Comparison of ENCODE assay signal across 18 cellular contexts in genomic region chr3:134768845-134769244, GRCh38. TPM values are rescaled to one million over a fixed set of nuclear protein-coding genes. Genes with fewer than 3 reads are reported as not detected.
DNase-seq lines count a peak whose midpoint lies in the region; ATAC-seq, FAIRE-seq and TF ChIP-seq lines count a peak whose summit lies in the region.
"Had no signal": no experiment of that assay in that cellular context is flagged by ENCODE, and none has a peak within 500 bp of the region (broad histone marks: within the 10 kb centered on the region; RNA-seq: fewer than 3 reads in every experiment).

No MANE protein-coding gene starts in this region.

- 91% methylated on average over 4 of the region's 4 CpGs for WGBS in esophagus muscularis mucosa
- WGBS in lung, 2 donors: 75 to 92% methylated on average over 4 of the region's 4 CpGs
- 75 to 83% methylated on average over 4 of the region's 4 CpGs for WGBS in pancreas, 2 donors
- WGBS in tibial nerve, 2 donors: 80 to 87% methylated on average over 4 of the region's 4 CpGs

- no peak for TF ChIP-seq POLR2A in esophagus muscularis mucosa (IDR thresholded peaks at IDR 0.05; ENCODE audit: low read depth)
- no peak for TF ChIP-seq POLR2A in tibial nerve (IDR thresholded peaks at IDR 0.05)

- TF ChIP-seq CTCF in VCaP (conservative IDR thresholded peaks at IDR 0.05) (no peak), esophagus muscularis mucosa (IDR thresholded peaks at IDR 0.05) (no peak), lung (IDR thresholded peaks at IDR 0.05; ENCODE audit: control extremely low read depth, extremely low read depth) (no peak), pancreas (IDR thresholded peaks at IDR 0.05) (no peak), tibial nerve (IDR thresholded peaks at IDR 0.05) (no peak)

- no peaks in the 10 kb centered on the region for H3K36me3 ChIP-seq in esophagus muscularis mucosa
- no peaks in the 10 kb centered on the region for H3K36me3 ChIP-seq in lung (ENCODE audit: control insufficient read depth in 2 of 2, insufficient read depth in 2 of 2, low read length in 2 of 2)
- H3K36me3 ChIP-seq in pancreas: no peaks in the 10 kb centered on the region
- no peaks in the 10 kb centered on the region for H3K36me3 ChIP-seq in tibial nerve
- H3K36me3 ChIP-seq: BLaER1 treated with 17β-estradiol and CSF1 and Interleukin-3, amounts not matched to agents 10 nM and 100 nM had no signal

- peak overlapping the region; percentile 48 for H3K27ac ChIP-seq in VCaP
- no peak overlapping the region for H3K27ac ChIP-seq in esophagus muscularis mucosa (replicated peaks in 1 of 4)
- no peak overlapping the region for H3K27ac ChIP-seq in lung (ENCODE audit: low read depth in 1 of 2, low read length in 1 of 2)
- H3K27ac ChIP-seq in pancreas: peak overlapping the region in 3 of 4 donors; percentile 43 to 71 (median 53)
- H3K27ac ChIP-seq in tibial nerve: no peak overlapping the region
- H3K27ac ChIP-seq: BLaER1 treated with 17β-estradiol and CSF1 and Interleukin-3, amounts not matched to agents 10 nM and 100 nM had no signal

- H3K4me1 ChIP-seq in esophagus muscularis mucosa: no peaks in the 10 kb centered on the region
- peaks cover 0 to 2% of the 10 kb centered on the region in 2 donors for H3K4me1 ChIP-seq in lung (ENCODE audit: control insufficient read depth in 2 of 2, insufficient read depth in 2 of 2, low read length in 2 of 2)
- H3K4me1 ChIP-seq in pancreas: peaks cover 15 to 25% (median 15%) of the 10 kb centered on the region in 3 donors
- no peaks in the 10 kb centered on the region for H3K4me1 ChIP-seq in tibial nerve
- H3K4me1 ChIP-seq: BLaER1 treated with 17β-estradiol and CSF1 and Interleukin-3, amounts not matched to agents 10 nM and 100 nM had no signal

- no peak overlapping the region for H3K4me3 ChIP-seq in esophagus muscularis mucosa
- H3K4me3 ChIP-seq in lung: no peak overlapping the region
- H3K4me3 ChIP-seq in pancreas: no peak overlapping the region
- no peak overlapping the region for H3K4me3 ChIP-seq in tibial nerve
- H3K4me3 ChIP-seq: BLaER1 treated with 17β-estradiol and CSF1 and Interleukin-3, amounts not matched to agents 10 nM and 100 nM; GM23338 had no signal

- no peak for ATAC-seq in lung (ENCODE audit: insufficient read depth, low FRiP score)
- peak; percentile 41 to 74 (median 55) for ATAC-seq in pancreas
- ATAC-seq in GM18858 (IDR thresholded peaks at IDR 0.05; ENCODE audit: unreplicated experiment): no peak
- ATAC-seq: CD8-positive, alpha-beta T cell; GM23338 had no signal

- H3K9me3 ChIP-seq in esophagus muscularis mucosa: no peaks in the 10 kb centered on the region
- H3K9me3 ChIP-seq in lung (ENCODE audit: control insufficient read depth in 2 of 2, insufficient read depth in 1 of 2, low read length in 1 of 2): no peaks in the 10 kb centered on the region
- no peaks in the 10 kb centered on the region for H3K9me3 ChIP-seq in pancreas
- no peaks in the 10 kb centered on the region for H3K9me3 ChIP-seq in tibial nerve

- no peaks in the 10 kb centered on the region for H3K27me3 ChIP-seq in esophagus muscularis mucosa
- H3K27me3 ChIP-seq in lung (ENCODE audit: control insufficient read depth, insufficient read depth): no peaks in the 10 kb centered on the region
- H3K27me3 ChIP-seq in pancreas: no peaks in the 10 kb centered on the region
- H3K27me3 ChIP-seq in tibial nerve: no peaks in the 10 kb centered on the region
- H3K27me3 ChIP-seq: BLaER1 treated with 17β-estradiol and CSF1 and Interleukin-3, amounts not matched to agents 10 nM and 100 nM had no signal

- TF ChIP-seq EP300 in esophagus muscularis mucosa (IDR thresholded peaks at IDR 0.05): no peak
- TF ChIP-seq EP300 in tibial nerve (IDR thresholded peaks at IDR 0.05): no peak

- DNase-seq in esophagus muscularis mucosa (ENCODE audit: extremely low spot score): peak; percentile 37
- peak; percentile 22 for DNase-seq in lung (ENCODE audit: low spot score)
- DNase-seq in pancreas: no peak
- no peak for DNase-seq in tibial nerve (ENCODE audit: low spot score in 2 of 2)
- DNase-seq in GM19239 (ENCODE audit: insufficient read length, low spot score): no peak
- DNase-seq: Calu3; CD8-positive, alpha-beta T cell; HCEC 1CT had no signal

- intact Hi-C loops in esophagus muscularis mucosa (cut with DNase I) (no loop called here), pancreas (cut with DNase I) (no loop called here)

- no peak for FAIRE-seq in pancreas (lab: Jason Lieb, UNC)
- no peak for FAIRE-seq in GM19239 (lab: Jason Lieb, UNC)
- FAIRE-seq: G401.6, GM12891, H54 had no signal

RNA-seq across cellular contexts. Expression of gene EPHB1, which starts 26.2 kb away (rescaled TPM):
- total RNA-seq in esophagus muscularis mucosa (1 to 10 TPM in 3 of 4 donors, under 1 TPM in 1; under 0.01 to 6.1 (median 2.8) TPM), lung (1 to 10 TPM; 2.1 to 6.3 TPM), pancreas (1 to 10 TPM in 1 of 6 donors, under 1 TPM in 5; 0.13 to 1.4 (median 0.43) TPM), tibial nerve (1 to 10 TPM in 3 of 4 donors, under 1 TPM in 1; 0.30 to 5.3 (median 2.6) TPM)
- polyA plus RNA-seq in lung (1 to 10 TPM in 1 of 2 donors, under 1 TPM in 1; 0.30 to 2.0 TPM), pancreas (under 1 TPM; 0.02 to 0.57 TPM)
- total RNA-seq: A172; B cell; CD8-positive, alpha-beta T cell; HT-29 had no signal

Comparison
In these comparisons a context has a peak if more than half of its experiments do, and no peak if none do; other contexts are left out.
1. H3K27ac ChIP-seq: peak in VCaP (single experiment) and pancreas (3 of 4); none in esophagus muscularis mucosa (0 of 4), lung (0 of 2) and tibial nerve (0 of 4).
2. DNase-seq: peak in esophagus muscularis mucosa (single experiment) and lung (single experiment); none in pancreas (0 of 6), tibial nerve (0 of 2) and GM19239 (single experiment).
3. ATAC-seq: peak in pancreas (4 of 4); none in lung (single experiment) and GM18858 (single experiment).